Comparison of ENCODE assay signal across 11 cellular contexts in the genomic region with DNA sequence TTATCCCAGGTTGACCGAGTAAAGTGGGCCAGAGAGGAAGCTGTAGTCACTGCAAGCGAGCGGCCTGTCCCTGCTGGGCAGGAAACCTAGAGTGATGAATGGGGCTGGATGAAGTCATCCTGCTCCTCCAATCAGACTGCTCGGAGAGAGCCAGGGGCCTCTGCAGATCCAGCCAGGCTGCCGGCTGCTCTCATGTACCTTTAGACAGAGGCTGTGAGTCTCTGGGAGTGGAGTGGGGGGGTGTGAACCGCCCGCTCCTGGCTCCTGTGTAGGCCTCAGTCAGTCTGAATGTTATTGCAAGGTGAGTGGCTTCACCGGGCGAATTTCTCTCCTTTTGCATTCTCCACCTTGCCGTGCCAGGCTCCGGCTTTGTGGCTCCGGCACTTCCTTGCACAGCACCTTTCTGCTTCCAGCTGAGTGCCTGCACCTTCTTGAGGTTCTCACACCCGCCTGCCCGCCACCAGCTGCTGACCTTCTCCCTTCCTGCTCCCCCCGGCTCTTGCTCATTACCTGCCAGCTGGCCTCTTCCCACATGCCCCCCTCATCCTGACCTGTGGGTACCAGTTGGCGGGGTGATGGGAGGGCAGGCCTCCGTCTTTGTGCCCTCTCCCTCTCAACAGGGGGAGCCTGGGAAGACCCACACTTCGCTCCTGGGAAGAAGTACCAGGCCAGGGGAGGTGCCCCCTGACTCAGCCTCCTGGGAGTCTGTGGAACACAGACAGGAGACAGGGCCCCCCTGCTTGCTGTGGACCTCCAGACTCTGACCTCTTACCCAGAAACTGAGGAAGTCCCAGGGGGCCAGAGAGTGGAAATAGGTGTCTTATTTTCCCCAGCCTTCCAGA.
DNase-seq lines count a peak whose midpoint lies in the region; ATAC-seq lines count a peak whose summit lies in the region.
"Had no signal": no experiment of that assay in that cellular context is flagged by ENCODE, and none has a peak within 500 bp of the region (broad histone marks: within the 10 kb centered on the region; RNA-seq: fewer than 3 reads in every experiment).

No MANE protein-coding gene starts in this region.

- H3K4me3 Mint-ChIP-seq in naive thymus-derived CD4-positive, alpha-beta T cell = no peak overlapping the region
- H3K4me3 Mint-ChIP-seq in activated CD4-positive, alpha-beta T cell treated with anti-CD3 and anti-CD28 coated beads, Interleukin-2, amount 10 ng/mL, durations not matched to agents 24 days and 14 days = no peak overlapping the region

- H3K27ac Mint-ChIP-seq in naive thymus-derived CD4-positive, alpha-beta T cell = no peak overlapping the region
- H3K27ac Mint-ChIP-seq in activated CD4-positive, alpha-beta T cell treated with anti-CD3 and anti-CD28 coated beads, Interleukin-2, amount 10 ng/mL, durations not matched to agents 24 days and 14 days = no peak overlapping the region

- no peaks in the 10 kb centered on the region for H3K9me3 ChIP-seq in naive thymus-derived CD4-positive, alpha-beta T cell (ENCODE audit: control insufficient read depth in 2 of 3, low read length in 3 of 3)
- H3K9me3 ChIP-seq: HAP-1, prostate gland had no signal

- ATAC-seq in esophagus mucosa (peak; percentile 4), GM19023 (IDR thresholded peaks at IDR 0.05; ENCODE audit: unreplicated experiment) (no peak)
- no peak for ATAC-seq in naive thymus-derived CD4-positive, alpha-beta T cell

- peaks cover 4 to 58% (median 6%) of the 10 kb centered on the region in 7 donors for H3K4me1 Mint-ChIP-seq in naive thymus-derived CD4-positive, alpha-beta T cell
- peaks cover 51% of the 10 kb centered on the region for H3K4me1 Mint-ChIP-seq in activated CD4-positive, alpha-beta T cell treated with anti-CD3 and anti-CD28 coated beads, Interleukin-2, amount 10 ng/mL, durations not matched to agents 24 days and 14 days

- in situ Hi-C loops in G401 (cut with HindIII; ENCODE audit: low sequenced_read_pairs) = no loop called here

- no peak overlapping the region for H3K27ac ChIP-seq in naive thymus-derived CD4-positive, alpha-beta T cell (ENCODE audit: low read depth, low read length)
- H3K27ac ChIP-seq: prostate gland had no signal

- H3K4me3 ChIP-seq in naive thymus-derived CD4-positive, alpha-beta T cell (ENCODE audit: low read length) = no peak overlapping the region
- H3K4me3 ChIP-seq: HAP-1, prostate gland had no signal

- peaks cover 0 to 3% (median 0%) of the 10 kb centered on the region in 5 donors for H3K27me3 Mint-ChIP-seq in naive thymus-derived CD4-positive, alpha-beta T cell
- no peaks in the 10 kb centered on the region for H3K27me3 Mint-ChIP-seq in activated CD4-positive, alpha-beta T cell treated with anti-CD3 and anti-CD28 coated beads, Interleukin-2, amount 10 ng/mL, durations not matched to agents 24 days and 14 days

- no peaks in the 10 kb centered on the region for H3K36me3 ChIP-seq in naive thymus-derived CD4-positive, alpha-beta T cell (ENCODE audit: control insufficient read depth in 2 of 3, insufficient read depth in 3 of 3, low read length in 3 of 3)
- H3K36me3 ChIP-seq: HAP-1, prostate gland had no signal

- CTCF ChIA-PET in naive thymus-derived CD4-positive, alpha-beta T cell (lab: Charles Lee) = no interaction called here

- DNase-seq in G401 (ENCODE audit: low spot score) = peak; percentile 98
- DNase-seq in NCI-H82 treated with DMSO at 0.1 percent for 48 hours (lab: John Stamatoyannopoulos, UW; ENCODE audit: unreplicated experiment) = peak; percentile 11
- DNase-seq in occipital lobe (lab: John Stamatoyannopoulos, UW) = peak; percentile 87
- DNase-seq in naive thymus-derived CD4-positive, alpha-beta T cell = no peak
- no peak for DNase-seq in activated CD4-positive, alpha-beta T cell treated with anti-CD3 and anti-CD28 coated beads, Interleukin-2, amount 10 ng/mL, durations not matched to agents 24 days and 14 days
- no peak for DNase-seq in stimulated activated CD8-positive, alpha-beta memory T cell treated with anti-CD3 and anti-CD28 coated beads, Interleukin-4, amount 100 ng/mL, for 48 hours
- DNase-seq: NCI-H1105 treated with DMSO at 0.1 percent for 48 hours had no signal

- no peaks in the 10 kb centered on the region for H3K4me1 ChIP-seq in naive thymus-derived CD4-positive, alpha-beta T cell (ENCODE audit: control insufficient read depth in 2 of 2, insufficient read depth in 2 of 2, low read length in 2 of 2)
- H3K4me1 ChIP-seq: prostate gland had no signal

- intact Hi-C loops in naive thymus-derived CD4-positive, alpha-beta T cell (cut with micrococcal nuclease) = loop anchor here (2.0 kb wide), 3 partner anchors 45 to 197 kb away; no protein-coding TSS in a partner anchor
- intact Hi-C loops in activated CD4-positive, alpha-beta T cell treated with anti-CD3 and anti-CD28 coated beads, Interleukin-2, amount 10 ng/mL, durations not matched to agents 24 days and 14 days (cut with micrococcal nuclease) = loop anchor here (2.0 kb wide), 2 partner anchors 45 to 67 kb away; no protein-coding TSS in a partner anchor

- no peaks in the 10 kb centered on the region for H3K27me3 ChIP-seq in naive thymus-derived CD4-positive, alpha-beta T cell (ENCODE audit: control insufficient read depth in 2 of 2, insufficient read depth in 2 of 2, low read length in 2 of 2)

- H3K36me3 Mint-ChIP-seq in naive thymus-derived CD4-positive, alpha-beta T cell = peaks cover 0 to 11% (median 0%) of the 10 kb centered on the region in 5 donors
- H3K36me3 Mint-ChIP-seq in activated CD4-positive, alpha-beta T cell treated with anti-CD3 and anti-CD28 coated beads, Interleukin-2, amount 10 ng/mL, durations not matched to agents 24 days and 14 days (ENCODE audit: low read depth) = peaks cover 26% of the 10 kb centered on the region

- H3K9me3 Mint-ChIP-seq in naive thymus-derived CD4-positive, alpha-beta T cell = peaks cover 0 to 1% (median 0%) of the 10 kb centered on the region in 11 donors
- no peaks in the 10 kb centered on the region for H3K9me3 Mint-ChIP-seq in activated CD4-positive, alpha-beta T cell treated with anti-CD3 and anti-CD28 coated beads, Interleukin-2, amount 10 ng/mL, durations not matched to agents 24 days and 14 days

- POLR2A ChIA-PET in naive thymus-derived CD4-positive, alpha-beta T cell (lab: Charles Lee) = no interaction called here

Comparison
In these comparisons a context has a peak if more than half of its experiments do, and no peak if none do; other contexts are left out.
1. DNase-seq: peak in G401 (single experiment), NCI-H82 treated with DMSO at 0.1 percent for 48 hours (single experiment) and occipital lobe (single experiment); none in naive thymus-derived CD4-positive, alpha-beta T cell (0 of 9), activated CD4-positive, alpha-beta T cell treated with anti-CD3 and anti-CD28 coated beads, Interleukin-2, amount 10 ng/mL, durations not matched to agents 24 days and 14 days (single experiment) and stimulated activated CD8-positive, alpha-beta memory T cell treated with anti-CD3 and anti-CD28 coated beads, Interleukin-4, amount 100 ng/mL, for 48 hours (single experiment).